In genomic region chr2:47173986-47174730, GRCh38 we compare ENCODE assay signal across 7 cellular contexts. TPM values are rescaled to one million over a fixed set of nuclear protein-coding genes. Genes with fewer than 3 reads are reported as not detected.
DNase-seq lines count a peak whose midpoint lies in the region; ATAC-seq, FAIRE-seq and TF ChIP-seq lines count a peak whose summit lies in the region.

No MANE protein-coding gene starts in this region.

- no peak overlapping the region for H2AFZ ChIP-seq in hepatocyte

- no peak for DNase-seq in activated CD4-positive, alpha-beta memory T cell treated with anti-CD3 and anti-CD28 coated beads for 36 hours
- no peak for DNase-seq in hepatocyte (ENCODE audit: low spot score)
- no peak for DNase-seq in stimulated activated naive B cell treated with anti-CD40 and anti-IgM and Interleukin-4, amounts not matched to agents 10 μg/mL and 1 μg/mL and 100 μg/mL, for 72 hours
- no peak for DNase-seq in COLO829 (ENCODE audit: low spot score)
- DNase-seq in posterior vena cava (ENCODE audit: low spot score), result no peak
- DNase-seq in RCC 7860 (ENCODE audit: low spot score), result no peak

- TF ChIP-seq CTCF in hepatocyte (IDR thresholded peaks at IDR 0.05; ENCODE audit: poor library complexity), result no peak

- intact Hi-C loops in activated CD4-positive, alpha-beta memory T cell treated with anti-CD3 and anti-CD28 coated beads for 36 hours (cut with micrococcal nuclease), result no loop called here
- intact Hi-C loops in posterior vena cava (cut with DNase I), result no loop called here

- no peak overlapping the region for H3K9ac ChIP-seq in HUES48 (ENCODE audit: low read depth, low read length)

- H3K36me3 ChIP-seq in HUES48 (ENCODE audit: control insufficient read depth, insufficient read depth, low read length) (peaks cover 37% of the 10 kb centered on the region), hepatocyte (replicated peaks; ENCODE audit: insufficient read depth, low read depth) (no peaks in the 10 kb centered on the region)

- H3K4me3 Mint-ChIP-seq in activated CD4-positive, alpha-beta memory T cell treated with anti-CD3 and anti-CD28 coated beads for 36 hours, result peak overlapping the region; percentile 88
- peak overlapping the region; percentile 92 to 93 for H3K4me3 Mint-ChIP-seq in stimulated activated naive B cell treated with anti-CD40 and anti-IgM and Interleukin-4, amounts not matched to agents 10 μg/mL and 1 μg/mL and 100 μg/mL, for 72 hours

- POLR2A ChIA-PET in activated CD4-positive, alpha-beta memory T cell treated with anti-CD3 and anti-CD28 coated beads for 36 hours (lab: Charles Lee), result no interaction called here

- H3K27ac Mint-ChIP-seq in activated CD4-positive, alpha-beta memory T cell treated with anti-CD3 and anti-CD28 coated beads for 36 hours, result peak overlapping the region; percentile 93
- peak overlapping the region; percentile 25 for H3K27ac Mint-ChIP-seq in stimulated activated naive B cell treated with anti-CD40 and anti-IgM and Interleukin-4, amounts not matched to agents 10 μg/mL and 1 μg/mL and 100 μg/mL, for 72 hours

- no peaks in the 10 kb centered on the region for H3K9me2 ChIP-seq in hepatocyte (replicated peaks; ENCODE audit: insufficient read depth)

- H3K4me1 ChIP-seq in HUES48 (ENCODE audit: control insufficient read depth, insufficient read depth, low read length), result peaks cover 64% of the 10 kb centered on the region
- H3K4me1 ChIP-seq in hepatocyte (ENCODE audit: insufficient read depth), result peaks cover 37% of the 10 kb centered on the region

- WGBS in hepatocyte (ENCODE audit: low lambda C conversion rate, missing lambda C conversion rate), result 20% methylated on average over 9 of the region's 9 CpGs

- H3K9me3 Mint-ChIP-seq in activated CD4-positive, alpha-beta memory T cell treated with anti-CD3 and anti-CD28 coated beads for 36 hours, result peaks cover 2% of the 10 kb centered on the region
- H3K9me3 Mint-ChIP-seq in stimulated activated naive B cell treated with anti-CD40 and anti-IgM and Interleukin-4, amounts not matched to agents 10 μg/mL and 1 μg/mL and 100 μg/mL, for 72 hours, result no peaks in the 10 kb centered on the region

- no peak overlapping the region for H3K27ac ChIP-seq in HUES48 (ENCODE audit: low read depth, low read length)
- peak overlapping the region; percentile 98 for H3K27ac ChIP-seq in hepatocyte

- H3K4me3 ChIP-seq in HUES48 (ENCODE audit: low read depth, low read length) (peak overlapping the region; percentile 96), hepatocyte (peak overlapping the region; percentile 94)

- H3K4me2 ChIP-seq in hepatocyte, result peak overlapping the region; percentile 90

- H4K20me1 ChIP-seq in hepatocyte (ENCODE audit: insufficient read depth, poor library complexity, severe bottlenecking), result peaks cover 63% of the 10 kb centered on the region

- H3K27me3 Mint-ChIP-seq in activated CD4-positive, alpha-beta memory T cell treated with anti-CD3 and anti-CD28 coated beads for 36 hours, result peaks cover 5% of the 10 kb centered on the region
- H3K27me3 Mint-ChIP-seq in stimulated activated naive B cell treated with anti-CD40 and anti-IgM and Interleukin-4, amounts not matched to agents 10 μg/mL and 1 μg/mL and 100 μg/mL, for 72 hours, result peaks cover 0 to 5% of the 10 kb centered on the region in 2 donors

- CTCF ChIA-PET in activated CD4-positive, alpha-beta memory T cell treated with anti-CD3 and anti-CD28 coated beads for 36 hours (lab: Charles Lee), result interaction anchor here (0.7 to 1.2 kb wide), 2 partner anchors 9 to 153 kb away, joined by 3 read pairs; no protein-coding TSS in a partner anchor

- H3K27me3 ChIP-seq in HUES48 (ENCODE audit: control insufficient read depth, insufficient read depth, low read length) (no peaks in the 10 kb centered on the region), hepatocyte (no peaks in the 10 kb centered on the region)

- H3K9me3 ChIP-seq in HUES48 (ENCODE audit: control insufficient read depth, insufficient read depth, low read length) (no peaks in the 10 kb centered on the region), hepatocyte (ENCODE audit: low read depth) (no peaks in the 10 kb centered on the region)

- FAIRE-seq in RCC 7860 (lab: Jason Lieb, UNC), result no peak

- peaks cover 71% of the 10 kb centered on the region for H3K79me2 ChIP-seq in hepatocyte

- no peak for ATAC-seq in stimulated activated naive B cell treated with anti-CD40 and anti-IgM and Interleukin-4, amounts not matched to agents 10 μg/mL and 1 μg/mL and 100 μg/mL, for 72 hours (replicated peaks)

- H3K36me3 Mint-ChIP-seq in activated CD4-positive, alpha-beta memory T cell treated with anti-CD3 and anti-CD28 coated beads for 36 hours, result peaks cover 43% of the 10 kb centered on the region
- H3K36me3 Mint-ChIP-seq in stimulated activated naive B cell treated with anti-CD40 and anti-IgM and Interleukin-4, amounts not matched to agents 10 μg/mL and 1 μg/mL and 100 μg/mL, for 72 hours, result peaks cover 21 to 27% of the 10 kb centered on the region in 2 donors

- H3K4me1 Mint-ChIP-seq in activated CD4-positive, alpha-beta memory T cell treated with anti-CD3 and anti-CD28 coated beads for 36 hours (ENCODE audit: low read depth), result peaks cover 61% of the 10 kb centered on the region
- peaks cover 32 to 61% of the 10 kb centered on the region in 2 donors for H3K4me1 Mint-ChIP-seq in stimulated activated naive B cell treated with anti-CD40 and anti-IgM and Interleukin-4, amounts not matched to agents 10 μg/mL and 1 μg/mL and 100 μg/mL, for 72 hours

RNA-seq across cellular contexts. Expression of gene CALM2, which starts 2.2 kb away (rescaled TPM):
- 100 to 1,000 TPM; 479 TPM for total RNA-seq in activated CD4-positive, alpha-beta memory T cell treated with anti-CD3 and anti-CD28 coated beads for 36 hours
- total RNA-seq in hepatocyte, result 705 and 910 TPM in 2 replicates
- 1,204 and 1,284 TPM in 2 replicates for polyA plus RNA-seq in hepatocyte
- 100 to 1,000 TPM; 553 to 610 TPM for total RNA-seq in posterior vena cava

RNA-seq across cellular contexts. Expression of gene STPG4, which starts 19.1 kb away (rescaled TPM):
- total RNA-seq in activated CD4-positive, alpha-beta memory T cell treated with anti-CD3 and anti-CD28 coated beads for 36 hours, result not detected
- total RNA-seq in hepatocyte, result 0.72 TPM in 1 of 2 replicates, not detected in the other
- 0.19 TPM in 1 of 2 replicates, not detected in the other for polyA plus RNA-seq in hepatocyte
- total RNA-seq in posterior vena cava, result under 1 TPM in 1 of 2 donors, not detected in 1; 0.52 TPM
